9 cellular contexts compared by ENCODE assay signal in the genomic region with DNA sequence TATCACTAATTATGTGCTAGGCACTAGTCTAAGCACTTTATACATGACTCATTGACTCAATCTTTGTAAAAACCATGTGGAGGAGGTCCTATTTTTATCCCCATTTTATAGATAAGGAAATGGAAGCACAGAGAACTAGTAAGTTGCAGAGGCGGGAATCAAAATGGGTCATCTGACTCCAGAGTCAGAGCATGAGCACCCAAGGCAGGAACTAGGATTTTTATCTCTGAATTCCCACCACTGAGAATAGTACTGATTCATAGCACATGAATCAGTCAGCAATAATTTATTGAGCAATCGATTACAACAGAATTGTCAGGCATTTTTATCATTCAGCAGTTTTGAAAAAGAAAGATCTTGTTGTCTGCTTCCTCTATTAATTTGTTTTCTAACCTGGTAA. TPM values are rescaled to one million over a fixed set of nuclear protein-coding genes. Genes with fewer than 3 reads are reported as not detected.
DNase-seq lines count a peak whose midpoint lies in the region; TF ChIP-seq lines count a peak whose summit lies in the region.
"Had no signal": no experiment of that assay in that cellular context is flagged by ENCODE, and none has a peak within 500 bp of the region (broad histone marks: within the 10 kb centered on the region; RNA-seq: fewer than 3 reads in every experiment).

No MANE protein-coding gene starts in this region.

- DNase-seq in HFFc6 (peak; percentile 95), astrocyte of the hippocampus (ENCODE audit: low read depth, low spot score) (peak; percentile 56), right atrium auricular region (ENCODE audit: low spot score) (no peak), suprapubic skin (ENCODE audit: low spot score in 2 of 2) (no peak), SW480 (ENCODE audit: low spot score) (no peak), activated gamma-delta T cell treated with Interleukin-2 at 50 U/mL for 16 hours (no peak), DMS79 treated with DMSO at 0.1 percent for 48 hours (lab: John Stamatoyannopoulos, UW) (no peak)
- no peak for DNase-seq in effector CD4-positive, alpha-beta T cell
- DNase-seq: NCI-H82 had no signal

- no peaks in the 10 kb centered on the region for H3K9me3 ChIP-seq in right atrium auricular region
- H3K9me3 ChIP-seq in suprapubic skin = no peaks in the 10 kb centered on the region

- peak overlapping the region; percentile 95 for H3K27ac Mint-ChIP-seq in HFFc6

- H3K27ac ChIP-seq in right atrium auricular region (peak overlapping the region; percentile 49 to 86), suprapubic skin (peak overlapping the region; percentile 34)

- no peak overlapping the region for H3K4me3 ChIP-seq in right atrium auricular region
- H3K4me3 ChIP-seq in suprapubic skin = no peak overlapping the region

- WGBS in suprapubic skin = 48% methylated on average over 2 of the region's 2 CpGs

- H3K9me3 Mint-ChIP-seq in HFFc6 = no peaks in the 10 kb centered on the region

- H3K36me3 ChIP-seq in right atrium auricular region = peaks cover 29% of the 10 kb centered on the region
- peaks cover 37% of the 10 kb centered on the region for H3K36me3 ChIP-seq in suprapubic skin

- TF ChIP-seq EP300 in suprapubic skin (IDR thresholded peaks at IDR 0.05) = no peak

- H3K4me1 ChIP-seq in right atrium auricular region = peaks cover 0 to 78% of the 10 kb centered on the region in 2 donors
- peaks cover 54% of the 10 kb centered on the region for H3K4me1 ChIP-seq in suprapubic skin

- TF ChIP-seq POLR2A in suprapubic skin (IDR thresholded peaks at IDR 0.05) = no peak

- no peaks in the 10 kb centered on the region for H3K27me3 ChIP-seq in right atrium auricular region
- H3K27me3 ChIP-seq in suprapubic skin = no peaks in the 10 kb centered on the region

- peaks cover 3% of the 10 kb centered on the region for H3K27me3 Mint-ChIP-seq in HFFc6 (ENCODE audit: insufficient read depth)

- peaks cover 70% of the 10 kb centered on the region for H3K4me1 Mint-ChIP-seq in HFFc6 (ENCODE audit: low read depth)

- peaks cover 49% of the 10 kb centered on the region for H3K36me3 Mint-ChIP-seq in HFFc6 (ENCODE audit: low read depth)

- peak overlapping the region; percentile 70 for H3K4me3 Mint-ChIP-seq in HFFc6

- no peak for TF ChIP-seq CTCF in HFFc6 (IDR thresholded peaks at IDR 0.05)
- TF ChIP-seq CTCF in right atrium auricular region (IDR thresholded peaks at IDR 0.05) = no peak
- no peak for TF ChIP-seq CTCF in suprapubic skin (IDR thresholded peaks at IDR 0.05)

RNA-seq across cellular contexts. Expression of a gene that starts 19.3 kb away (rescaled TPM):
- 100 to 1,000 TPM; 126 to 145 (median 138) TPM for total RNA-seq in HFFc6 (2021; fragmentation: NEBNext Ultra II Directional; extraction: Animal tissue kit (Norgen Biotek cat#: 25700))
- total RNA-seq in right atrium auricular region (100 to 1,000 TPM in 1 of 2 donors, 10 to 100 TPM in 1; 86.4 to 103 TPM), suprapubic skin (100 to 1,000 TPM in 2 of 4 donors, 10 to 100 TPM in 2; 87.6 to 107 (median 95.8) TPM)

RNA-seq across cellular contexts. Expression of a gene that starts 46.1 kb away (rescaled TPM):
- 10 to 100 TPM; 25.7 to 37.8 (median 33.3) TPM for total RNA-seq in HFFc6 (2021; fragmentation: NEBNext Ultra II Directional; extraction: Animal tissue kit (Norgen Biotek cat#: 25700))
- total RNA-seq in right atrium auricular region = 10 to 100 TPM; 13.7 to 14.9 TPM
- total RNA-seq in suprapubic skin = 10 to 100 TPM; 30.2 to 36.6 (median 33.4) TPM

RNA-seq across cellular contexts. Expression of a gene that starts 57.2 kb away (rescaled TPM):
- total RNA-seq in HFFc6 (2021; fragmentation: NEBNext Ultra II Directional; extraction: Animal tissue kit (Norgen Biotek cat#: 25700)) = under 1 TPM in 1 of 6 experiments, not detected in 5; 0.17 TPM
- total RNA-seq in right atrium auricular region = 1 to 10 TPM; 1.0 to 2.2 TPM
- total RNA-seq in suprapubic skin = 1 to 10 TPM in 2 of 4 donors, under 1 TPM in 2; 0.30 to 5.3 (median 0.98) TPM

Comparison
In these comparisons a context has a peak if more than half of its experiments do, and no peak if none do; other contexts are left out.
1. DNase-seq: peak in HFFc6 (single experiment) and astrocyte of the hippocampus (single experiment); none in right atrium auricular region (single experiment), suprapubic skin (0 of 2), effector CD4-positive, alpha-beta T cell (single experiment), SW480 (single experiment), activated gamma-delta T cell treated with Interleukin-2 at 50 U/mL for 16 hours (single experiment) and DMS79 treated with DMSO at 0.1 percent for 48 hours (single experiment).